23 cellular contexts compared by ENCODE assay signal in the genomic region with DNA sequence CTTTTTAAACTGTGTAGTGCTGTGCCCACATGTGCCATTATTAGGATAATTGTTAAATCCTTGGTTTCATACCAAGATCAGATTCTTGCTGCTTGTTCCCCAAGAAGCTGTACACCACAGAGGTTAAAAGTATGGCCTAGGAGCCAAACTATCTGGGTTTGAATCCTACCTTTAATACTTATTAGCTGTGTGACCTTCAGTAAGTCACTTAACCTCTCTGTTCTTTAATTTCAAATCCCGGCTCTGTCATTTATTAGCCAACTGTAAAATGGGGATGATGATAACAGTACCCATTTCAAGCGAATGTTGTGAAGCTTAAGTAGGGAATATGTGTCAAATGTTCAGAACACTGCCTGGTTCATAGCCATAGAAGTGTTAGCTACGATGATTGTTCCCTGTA. TPM values are rescaled to one million over a fixed set of nuclear protein-coding genes. Genes with fewer than 3 reads are reported as not detected.
"Had no signal": no experiment of that assay in that cellular context is flagged by ENCODE, and none has a peak within 500 bp of the region (broad histone marks: within the 10 kb centered on the region; RNA-seq: fewer than 3 reads in every experiment).

No MANE protein-coding gene starts in this region.

- DNase-seq: IMR-90, Kasumi-1, MM.1S, NCI-H1092 treated with DMSO at 0.1 percent for 48 hours, NCI-H1436, NCI-H187, NCI-H2029, NCI-H2081 treated with DMSO at 0.1 percent for 48 hours, NCI-H2171, NCI-H226, NCI-H446, NCI-H510A, NCI-H524 treated with DMSO at 0.1 percent for 48 hours, NCI-H69, NCI-H774, Right ventricle myocardium superior, RPMI8226, SIG-M5 had no signal

- H3K4me2 ChIP-seq: KMS-11 had no signal

- H3K4me3 ChIP-seq: SJSA1, SK-N-MC had no signal

- H3K4me1 ChIP-seq: SJSA1 had no signal

- FAIRE-seq: RCC 7860 had no signal

- H3K27ac ChIP-seq: KMS-11, SJSA1, SK-N-MC had no signal

- H3K9ac ChIP-seq: KMS-11 had no signal

- H3K36me3 ChIP-seq: SJSA1 had no signal

- H3K9me3 ChIP-seq: SJSA1 had no signal

RNA-seq across cellular contexts. Expression of a gene that starts 32.6 kb away (rescaled TPM):
- total RNA-seq: HT-29, Right ventricle myocardium superior had no signal
